17 cellular contexts compared by ENCODE assay signal in genomic region chr4:148776944-148777343, GRCh38.
A peak's percentile ranks its signal among the peaks of the same experiment; 100 is the strongest.
DNase-seq lines count a peak whose midpoint lies in the region; ATAC-seq and TF ChIP-seq lines count a peak whose summit lies in the region.
"Had no signal": no experiment of that assay in that cellular context is flagged by ENCODE, and none has a peak within 500 bp of the region (broad histone marks: within the 10 kb centered on the region; RNA-seq: fewer than 3 reads in every experiment).

No MANE protein-coding gene starts in this region.

- no peak for TF ChIP-seq RAD21 in IMR-90 (IDR thresholded peaks at IDR 0.05; ENCODE audit: low read length)

- H3K9ac ChIP-seq in IMR-90 (ENCODE audit: low read depth, low read length), result peak overlapping the region; percentile 38; the same call in 1 of the 2 replicates

- H3K4me1 ChIP-seq in IMR-90 (ENCODE audit: control insufficient read depth, insufficient read depth, low read length), result peaks cover 10% of the 10 kb centered on the region; the same call in 1 of the 2 replicates
- H3K4me1 ChIP-seq: A549, ascending aorta, left ventricle myocardium inferior had no signal

- H2BK20ac ChIP-seq in IMR-90 (ENCODE audit: low read depth, low read length), result peak overlapping the region; percentile 38; the same call in 1 of the 2 replicates

- in situ Hi-C loops in IMR-90 (cut with MboI; ENCODE audit: low sequenced_read_pairs) (no loop called here), brain microvascular endothelial cell (cut with HindIII; ENCODE audit: low pct_ligation_motif_present, low sequenced_read_pairs) (no loop called here)

- no peak overlapping the region for H2AK5ac ChIP-seq in IMR-90 (ENCODE audit: low read depth, low read length)

- dilution Hi-C loops in IMR-90 (cut with HindIII; ENCODE audit: low sequenced_read_pairs, unreplicated experiment), result no loop called here

- TF ChIP-seq CTCF in IMR-90 (conservative IDR thresholded peaks at IDR 0.05; ENCODE audit: low read depth, low read length) (no peak), brain microvascular endothelial cell (IDR thresholded peaks at IDR 0.05; ENCODE audit: low read depth, low read length, missing control alignments) (no peak)

- H2BK120ac ChIP-seq in IMR-90 (ENCODE audit: low read depth, low read length), result peak overlapping the region; percentile 81; the same call in 1 of the 2 replicates

- WGBS in IMR-90 (ENCODE audit: extremely low coverage in 2 of 2, insufficient read length in 1 of 2), 2 experiments, result no CpG with 5 or more reads among the region's 3 CpGs

- peak overlapping the region; percentile 13 to 61; a peak in 1 of 4 replicates for H4K8ac ChIP-seq in IMR-90 (ENCODE audit: low read depth in 2 of 2, low read length in 2 of 2)

- no peaks in the 10 kb centered on the region for H4K20me1 ChIP-seq in IMR-90 (ENCODE audit: insufficient read depth, low read length)

- H3K14ac ChIP-seq in IMR-90 (replicated peaks; ENCODE audit: low read depth, low read length), result no peak overlapping the region

- POLR2A ChIA-PET in IMR-90 (lab: Charles Lee; ENCODE audit: unreplicated experiment), result no interaction called here

- H3K18ac ChIP-seq in IMR-90 (ENCODE audit: low read depth, low read length), result peak overlapping the region; percentile 55; the same call in 1 of the 2 replicates

- H3K9me3 ChIP-seq in IMR-90 (ENCODE audit: control insufficient read depth, insufficient read depth, low read length), result peaks cover 3% of the 10 kb centered on the region; the same call in 1 of the 2 replicates
- H3K9me3 ChIP-seq: A549, ascending aorta, left ventricle myocardium inferior, ovary had no signal

- H2AFZ ChIP-seq in IMR-90 (replicated peaks; ENCODE audit: low read length, poor library complexity), result no peak overlapping the region

- no peaks in the 10 kb centered on the region for H3K79me1 ChIP-seq in IMR-90 (ENCODE audit: low read depth in 1 of 2, low read length in 2 of 2)

- CTCF ChIA-PET in IMR-90 (lab: Yijun Ruan, JAX), result interaction anchor here (0.5 to 0.6 kb wide), 2 partner anchors 837 to 1020 kb away, joined by 3 to 7 read pairs; no protein-coding TSS in a partner anchor

- no peaks in the 10 kb centered on the region for H3K27me3 ChIP-seq in IMR-90 (ENCODE audit: control insufficient read depth, insufficient read depth, low read length)
- no peaks in the 10 kb centered on the region for H3K27me3 ChIP-seq in brain microvascular endothelial cell (replicated peaks)
- H3K27me3 ChIP-seq: ascending aorta, ovary had no signal

- peak overlapping the region; percentile 45; the same call in 1 of the 2 replicates for H4K5ac ChIP-seq in IMR-90 (ENCODE audit: low read depth, low read length)

- H3K27ac ChIP-seq in IMR-90 (ENCODE audit: insufficient read depth, low read length) (no peak overlapping the region), brain microvascular endothelial cell (no peak overlapping the region)
- H3K27ac ChIP-seq: A549, ascending aorta, left ventricle myocardium inferior, ovary had no signal

- no peak for TF ChIP-seq POLR2A in IMR-90 (IDR thresholded peaks at IDR 0.05; ENCODE audit: low read depth, low read length)

- peak overlapping the region; percentile 95 for H2BK5ac ChIP-seq in IMR-90 (ENCODE audit: low read depth, low read length, poor library complexity, severe bottlenecking)

- peak overlapping the region; percentile 30; the same call in 1 of the 2 replicates for H3K4me2 ChIP-seq in IMR-90 (ENCODE audit: low read depth, low read length)
- H3K4me2 ChIP-seq: A549 had no signal

- intact Hi-C loops in IMR-90 (cut with micrococcal nuclease), result loop anchor here (10.0 kb wide), 1 partner anchor 488 kb away; no protein-coding TSS in a partner anchor

- H3K23ac ChIP-seq in IMR-90 (ENCODE audit: low read depth, low read length), result no peak overlapping the region; the same call in 1 of the 2 replicates

- BruUV-seq in IMR-90 (replicated peaks; lab: Mats Ljungman, UMichigan), result no TSS peak

- ATAC-seq in IMR-90 (ENCODE audit: low read depth), result peak; percentile 86
- ATAC-seq: A549 had no signal

- peak overlapping the region; percentile 21 for H3K56ac ChIP-seq in IMR-90 (ENCODE audit: extremely low read depth, insufficient read depth, low read length)

- H4K91ac ChIP-seq in IMR-90 (ENCODE audit: insufficient read depth, low read depth, low read length), result no peak overlapping the region

- DNase-seq in A172 (ENCODE audit: low spot score) (peak; percentile 58), IMR-90 (peak; percentile 81), brain microvascular endothelial cell (peak; percentile 12), kidney glomerular epithelial cell (lab: John Stamatoyannopoulos, UW) (peak; percentile 88), cerebellar cortex (ENCODE audit: low spot score) (no peak), COLO668 (lab: John Stamatoyannopoulos, UW; ENCODE audit: unreplicated experiment) (no peak), NCI-H69 (lab: John Stamatoyannopoulos, UW) (no peak), NCI-H774 (lab: John Stamatoyannopoulos, UW) (no peak)
- DNase-seq: activated CD4-positive, alpha-beta T cell treated with anti-CD3 and anti-CD28 coated beads for 1 hour; activated gamma-delta T cell; left ventricle myocardium inferior; NCI-H446 treated with DMSO at 0.1 percent for 48 hours; ovary; stimulated activated CD4-positive, alpha-beta T cell treated with anti-CD3 and anti-CD28 coated beads, Interleukin-12 subunit alpha, Interleukin-12 subunit beta, amount 100 ng/mL, for 4 hours; stimulated activated naive CD4-positive, alpha-beta T cell had no signal

- H2AK9ac ChIP-seq in IMR-90 (replicated peaks; ENCODE audit: low read depth, low read length, poor library complexity), result no peak overlapping the region

- no peaks in the 10 kb centered on the region for H3K9me1 ChIP-seq in IMR-90 (ENCODE audit: insufficient read depth, low read length)

- H3K4me3 ChIP-seq in IMR-90 (ENCODE audit: insufficient read depth, low read depth, low read length) (peak overlapping the region; percentile 31; the same call in 1 of the 2 replicates), brain microvascular endothelial cell (ENCODE audit: low read depth, low read length) (no peak overlapping the region)
- H3K4me3 ChIP-seq: A549, ascending aorta, left ventricle myocardium inferior, ovary had no signal

- no peak overlapping the region for H2BK15ac ChIP-seq in IMR-90 (ENCODE audit: low read depth, low read length)

- H3K4ac ChIP-seq in IMR-90 (ENCODE audit: low read depth, low read length), result no peak overlapping the region

- no peaks in the 10 kb centered on the region for H3K36me3 ChIP-seq in IMR-90 (ENCODE audit: control insufficient read depth, insufficient read depth, low read length)
- no peaks in the 10 kb centered on the region for H3K36me3 ChIP-seq in brain microvascular endothelial cell (replicated peaks)
- H3K36me3 ChIP-seq: ascending aorta, left ventricle myocardium inferior, ovary had no signal

TF ChIP-seq in IMR-90, 13 proteins besides CTCF, POLR2A, EP300 and RAD21:
- no peak for TF ChIP-seq SMC3 (IDR thresholded peaks at IDR 0.05; ENCODE audit: low read depth, low read length)
- TF ChIP-seq CHD1 (IDR thresholded peaks at IDR 0.05; ENCODE audit: low read depth, low read length), result no peak
- TF ChIP-seq FOS (IDR thresholded peaks at IDR 0.05; ENCODE audit: low read depth, low read length), result no peak
- TF ChIP-seq MAFK (IDR thresholded peaks at IDR 0.05; ENCODE audit: low read depth, low read length), result no peak
- no peak for TF ChIP-seq NFE2L2 (IDR thresholded peaks at IDR 0.05; ENCODE audit: low read depth, low read length)
- TF ChIP-seq MXI1 (IDR thresholded peaks at IDR 0.05; ENCODE audit: borderline replicate concordance, low read depth, low read length), result no peak
- TF ChIP-seq RFX5 (IDR thresholded peaks at IDR 0.05; ENCODE audit: low read depth, low read length), result no peak
- TF ChIP-seq BHLHE40 (IDR thresholded peaks at IDR 0.05; ENCODE audit: low read depth, low read length), result no peak
- TF ChIP-seq USF2 (IDR thresholded peaks at IDR 0.05; ENCODE audit: low read depth, low read length), result no peak
- no peak for TF ChIP-seq MAZ (IDR thresholded peaks at IDR 0.05; ENCODE audit: borderline replicate concordance, low read depth, low read length)
- no peak for TF ChIP-seq ELK1 (IDR thresholded peaks at IDR 0.05; ENCODE audit: borderline replicate concordance, low read depth, low read length)
- no peak for TF ChIP-seq CEBPB (IDR thresholded peaks at IDR 0.05; ENCODE audit: low read depth, low read length)
- TF ChIP-seq RCOR1 (IDR thresholded peaks at IDR 0.05; ENCODE audit: insufficient replicate concordance, low read length), result no peak
TF ChIP-seq in IMR-90: peak in this region for 0.

Comparison
In these comparisons a context has a peak if more than half of its experiments do, and no peak if none do; other contexts are left out.
1. DNase-seq: peak in A172 (single experiment), IMR-90 (single experiment), brain microvascular endothelial cell (single experiment) and kidney glomerular epithelial cell (single experiment); none in cerebellar cortex (single experiment), COLO668 (single experiment), NCI-H69 (single experiment) and NCI-H774 (single experiment).